ENCODE assay signal across 9 cellular contexts in the genomic region with DNA sequence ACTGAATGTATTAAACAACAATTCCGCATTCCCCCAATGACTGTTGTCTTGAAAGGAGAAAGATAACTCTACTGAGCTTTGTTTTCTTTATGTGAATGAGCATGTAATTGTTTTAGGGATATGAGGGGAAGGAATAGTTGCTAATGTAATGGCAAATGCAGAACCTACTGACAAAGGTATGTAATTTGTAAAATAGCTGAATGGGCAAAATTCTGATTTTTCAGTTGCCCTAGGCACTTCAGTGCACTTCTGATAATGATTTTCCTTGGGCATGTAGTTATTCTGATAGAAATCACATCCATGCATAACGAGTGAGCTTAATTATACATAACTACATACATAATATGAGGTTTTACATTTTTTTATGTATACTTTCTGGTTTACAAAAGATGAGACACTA.
"Had no signal": no experiment of that assay in that cellular context is flagged by ENCODE, and none has a peak within 500 bp of the region (broad histone marks: within the 10 kb centered on the region; RNA-seq: fewer than 3 reads in every experiment).

No MANE protein-coding gene starts in this region.

- H3K4me1 Mint-ChIP-seq: IgD-negative memory B cell had no signal

- H3K27me3 Mint-ChIP-seq: IgD-negative memory B cell had no signal

- DNase-seq: GM23248, GOT3, H7, HFFc6, KG1 had no signal

- H2AFZ ChIP-seq: GM23248 had no signal

- H3K4me3 ChIP-seq: GM23248, HAP-1 had no signal

- H3K4me3 Mint-ChIP-seq: HFFc6, IgD-negative memory B cell had no signal

- H3K36me3 ChIP-seq: HAP-1 had no signal

- H3K27ac ChIP-seq: GM23248, HL-60 had no signal

- H3K9me3 ChIP-seq: HAP-1 had no signal

- H3K27ac Mint-ChIP-seq: HFFc6, IgD-negative memory B cell had no signal

- ATAC-seq: HCT116 had no signal

- H3K4me1 ChIP-seq: HAP-1 had no signal

- H3K9ac ChIP-seq: GM23248 had no signal
